Comparison of ENCODE assay signal across 8 cellular contexts in the genomic region with DNA sequence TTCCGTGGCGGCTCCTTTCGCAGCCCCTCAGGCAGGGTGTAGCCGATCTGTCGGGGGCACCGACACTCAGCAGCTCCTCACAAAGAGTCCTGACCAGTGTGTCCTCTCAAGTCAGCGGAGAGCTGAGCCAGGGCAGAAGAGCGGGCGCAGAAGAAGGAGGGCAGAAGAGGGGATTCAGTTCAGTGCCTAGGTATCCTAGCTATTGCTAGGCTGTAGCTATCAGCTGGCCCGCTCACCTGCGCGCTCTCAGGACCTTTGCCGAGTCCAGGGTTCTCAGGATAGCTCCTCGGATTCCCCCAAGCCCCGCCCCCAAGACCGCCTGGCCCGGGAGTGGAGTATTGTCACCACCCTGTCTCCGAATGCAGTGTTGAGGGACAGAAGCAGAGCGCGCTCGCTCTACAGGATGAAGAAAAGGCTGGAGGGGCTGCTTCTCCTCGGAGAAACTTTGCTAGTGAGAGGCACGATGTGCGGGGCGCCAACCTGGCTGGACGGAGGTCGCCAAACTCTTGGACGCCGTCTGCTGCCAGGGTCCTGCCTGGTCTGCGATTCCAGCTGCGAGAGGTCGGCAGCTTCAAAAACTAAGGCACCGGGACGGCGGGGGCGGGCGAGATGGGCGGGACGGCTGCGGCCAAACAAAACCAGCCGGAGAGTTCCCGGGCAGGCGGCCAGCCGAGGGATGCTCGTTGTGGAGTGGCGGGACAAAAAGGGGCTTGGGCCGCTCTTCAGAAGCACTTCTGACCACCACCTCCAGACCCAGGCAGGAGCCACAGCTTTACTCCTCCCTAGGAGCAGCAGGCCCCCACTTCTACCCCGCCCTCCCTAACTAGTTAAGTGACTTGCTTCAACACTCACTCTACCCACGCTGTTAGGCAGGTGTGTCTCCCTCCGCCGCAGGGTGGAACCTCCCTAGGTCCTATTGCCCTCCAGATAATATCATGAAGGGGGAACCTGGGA. TPM values are rescaled to one million over a fixed set of nuclear protein-coding genes. Genes with fewer than 3 reads are reported as not detected.
A peak's percentile ranks its signal among the peaks of the same experiment; 100 is the strongest.
DNase-seq lines count a peak whose midpoint lies in the region; ATAC-seq and TF ChIP-seq lines count a peak whose summit lies in the region.

A gene (minus strand): TSS at position 258 of the 954 bp plus-strand sequence. CDS start 613 bp downstream, outside the sequence.

- peak within 1 kb of the TSS; percentile 39 for H3K4me3 ChIP-seq in HAP-1
- H3K4me3 ChIP-seq in fibroblast of villous mesenchyme (ENCODE audit: low read depth, low read length) = peak within 1 kb of the TSS; percentile 48
- peak within 1 kb of the TSS; percentile 44 for H3K4me3 ChIP-seq in parathyroid adenoma (ENCODE audit: low read depth, low read length)

- TF ChIP-seq CTCF in fibroblast of villous mesenchyme (IDR thresholded peaks at IDR 0.05; ENCODE audit: insufficient read depth, low read depth, low read length) = no peak
- no peak for TF ChIP-seq CTCF in parathyroid adenoma (IDR thresholded peaks at IDR 0.05)

- H3K27ac ChIP-seq in parathyroid adenoma = no peak within 1 kb of the TSS

- H2AFZ ChIP-seq in parathyroid adenoma = peak within 1 kb of the TSS; percentile 73

- peak; percentile 44 for DNase-seq in GM03348 (ENCODE audit: low spot score)
- peak; percentile 50 to 81 for DNase-seq in HAP-1 (ENCODE audit: low spot score in 2 of 2)
- DNase-seq in NCI-H2107 (lab: John Stamatoyannopoulos, UW) = peak; percentile 18
- peak; percentile 11 for DNase-seq in activated T-cell treated with anti-CD3 and anti-CD28 coated beads for 24 hours (ENCODE audit: low read depth)
- DNase-seq in fibroblast of villous mesenchyme (ENCODE audit: low read depth) = no peak
- DNase-seq in dedifferentiated amniotic fluid mesenchymal stem cell (ENCODE audit: extremely low spot score) = no peak

- H3K36me3 ChIP-seq in HAP-1 (replicated peaks) = no peaks in the 10 kb centered on the region
- H3K36me3 ChIP-seq in parathyroid adenoma (ENCODE audit: control insufficient read depth, insufficient read depth, low read length) = no peaks in the 10 kb centered on the region

- H3K79me2 ChIP-seq in parathyroid adenoma = no peaks in the 10 kb centered on the region

- ATAC-seq in GM21515 (IDR thresholded peaks at IDR 0.05; ENCODE audit: unreplicated experiment) = no peak

- in situ Hi-C loops in HAP-1 (cut with MboI; ENCODE audit: low sequenced_read_pairs) = no loop called here

- H3K9me3 ChIP-seq in HAP-1 (no peaks in the 10 kb centered on the region; the same call in 1 of the 2 replicates), parathyroid adenoma (ENCODE audit: control insufficient read depth, low read length) (no peaks in the 10 kb centered on the region)

- H3K4me1 ChIP-seq in HAP-1 (0 out of 2 replicates have a peak, but pooled peaks cover 4% of the 10 kb centered on the region), parathyroid adenoma (no peaks in the 10 kb centered on the region)

- H3K27me3 ChIP-seq in HAP-1 (ENCODE audit: low read depth) (no peaks in the 10 kb centered on the region), parathyroid adenoma (ENCODE audit: control insufficient read depth, insufficient read depth, low read length) (no peaks in the 10 kb centered on the region)

- H3K4me2 ChIP-seq in parathyroid adenoma (ENCODE audit: low read length) = peak within 1 kb of the TSS; percentile 73

- H3K9ac ChIP-seq in parathyroid adenoma = no peak within 1 kb of the TSS

RNA-seq across cellular contexts. Expression of the gene that starts here (rescaled TPM):
- total RNA-seq in fibroblast of villous mesenchyme = under 0.01 TPM in 1 of 2 replicates, not detected in the other

Comparison
In these comparisons a context has a peak if more than half of its experiments do, and no peak if none do; other contexts are left out.
1. DNase-seq: peak in GM03348 (single experiment), HAP-1 (2 of 2), NCI-H2107 (single experiment) and activated T-cell treated with anti-CD3 and anti-CD28 coated beads for 24 hours (single experiment); none in fibroblast of villous mesenchyme (single experiment) and dedifferentiated amniotic fluid mesenchymal stem cell (single experiment).
2. Peak in every context shown above with its lines, with median percentiles within 50 percentile points of each other: H3K4me3 ChIP-seq.